ENCODE assay signal across 9 cellular contexts in genomic region chr7:102395958-102396709, GRCh38. TPM values are rescaled to one million over a fixed set of nuclear protein-coding genes. Genes with fewer than 3 reads are reported as not detected.
DNase-seq lines count a peak whose midpoint lies in the region; ATAC-seq, FAIRE-seq and TF ChIP-seq lines count a peak whose summit lies in the region.
"Had no signal": no experiment of that assay in that cellular context is flagged by ENCODE, and none has a peak within 500 bp of the region (broad histone marks: within the 10 kb centered on the region; RNA-seq: fewer than 3 reads in every experiment).

Gene PRKRIP1 (plus strand): TSS chr7:102396363. CDS start chr7:102396412, 49 bp downstream.

- intact Hi-C loops in kidney (cut with DNase I), result no loop called here

- FAIRE-seq in kidney (lab: Jason Lieb, UNC), result no peak
- FAIRE-seq: colon had no signal

- peak; percentile 93 for DNase-seq in AG20443 (ENCODE audit: low spot score)
- peak; percentile 78 for DNase-seq in NCI-H510A (lab: John Stamatoyannopoulos, UW)
- peak; percentile 72 for DNase-seq in activated CD4-positive, CD25-positive, alpha-beta regulatory T cell treated with anti-CD3 and anti-CD28 coated beads, Interleukin-2, amount 50 U/mL, for 72 hours
- peak; percentile 98 for DNase-seq in cerebellar cortex (ENCODE audit: low spot score)
- peak; percentile 94 for DNase-seq in kidney
- DNase-seq in stimulated activated CD4-positive, alpha-beta T cell treated with anti-CD3 and anti-CD28 coated beads, Interleukin-15, amount 100 ng/mL, for 1 hour (ENCODE audit: low read depth in 1 of 2, low spot score in 1 of 2), result peak; percentile 58 to 59

- H3K9ac ChIP-seq in kidney (ENCODE audit: low read length in 2 of 2), result peak within 1 kb of the TSS; percentile 98 to 99

- ATAC-seq in HG03432 (IDR thresholded peaks at IDR 0.05; ENCODE audit: unreplicated experiment), result peak; percentile 95

- H3K4me1 ChIP-seq in kidney (ENCODE audit: control insufficient read depth in 1 of 2, insufficient read depth in 1 of 2, low read depth in 1 of 2, low read length in 2 of 2), result peaks cover 7 to 11% of the 10 kb centered on the region in 2 donors

- peak within 1 kb of the TSS; percentile 93 for H3K27ac ChIP-seq in kidney (ENCODE audit: low read depth in 2 of 2, low read length in 2 of 2)

- H3K9me3 ChIP-seq in kidney (ENCODE audit: control insufficient read depth in 1 of 2, low read length in 2 of 2), result no peaks in the 10 kb centered on the region

- peak; percentile 72 for TF ChIP-seq POLR2A in GM19193 (IDR thresholded peaks at IDR 0.05; ENCODE audit: extremely low read depth, insufficient read depth, insufficient read length)

- peaks cover 6 to 13% of the 10 kb centered on the region in 2 donors for H3K36me3 ChIP-seq in kidney (ENCODE audit: control insufficient read depth in 1 of 2, insufficient read depth in 2 of 2, low read length in 2 of 2)

- TF ChIP-seq CTCF in kidney (IDR thresholded peaks at IDR 0.05; ENCODE audit: borderline replicate concordance, extremely low read depth, insufficient read depth), result peak; percentile 35

- H3K4me3 ChIP-seq in kidney (ENCODE audit: low read length in 2 of 2), result peak within 1 kb of the TSS; percentile 95 to 96

RNA-seq across cellular contexts. Expression of gene PRKRIP1, which starts in this region (rescaled TPM):
- 25.9 TPM for total RNA-seq in kidney
- polyA plus RNA-seq in kidney (ENCODE audit: insufficient read depth, low read depth, low replicate concordance), result 20.8 TPM

Comparison
In these comparisons a context has a peak if more than half of its experiments do, and no peak if none do; other contexts are left out.
1. Peak in every context shown above with its lines: DNase-seq, ATAC-seq, H3K4me3 ChIP-seq and H3K27ac ChIP-seq.